Comparison of ENCODE assay signal across 8 cellular contexts in the genomic region with DNA sequence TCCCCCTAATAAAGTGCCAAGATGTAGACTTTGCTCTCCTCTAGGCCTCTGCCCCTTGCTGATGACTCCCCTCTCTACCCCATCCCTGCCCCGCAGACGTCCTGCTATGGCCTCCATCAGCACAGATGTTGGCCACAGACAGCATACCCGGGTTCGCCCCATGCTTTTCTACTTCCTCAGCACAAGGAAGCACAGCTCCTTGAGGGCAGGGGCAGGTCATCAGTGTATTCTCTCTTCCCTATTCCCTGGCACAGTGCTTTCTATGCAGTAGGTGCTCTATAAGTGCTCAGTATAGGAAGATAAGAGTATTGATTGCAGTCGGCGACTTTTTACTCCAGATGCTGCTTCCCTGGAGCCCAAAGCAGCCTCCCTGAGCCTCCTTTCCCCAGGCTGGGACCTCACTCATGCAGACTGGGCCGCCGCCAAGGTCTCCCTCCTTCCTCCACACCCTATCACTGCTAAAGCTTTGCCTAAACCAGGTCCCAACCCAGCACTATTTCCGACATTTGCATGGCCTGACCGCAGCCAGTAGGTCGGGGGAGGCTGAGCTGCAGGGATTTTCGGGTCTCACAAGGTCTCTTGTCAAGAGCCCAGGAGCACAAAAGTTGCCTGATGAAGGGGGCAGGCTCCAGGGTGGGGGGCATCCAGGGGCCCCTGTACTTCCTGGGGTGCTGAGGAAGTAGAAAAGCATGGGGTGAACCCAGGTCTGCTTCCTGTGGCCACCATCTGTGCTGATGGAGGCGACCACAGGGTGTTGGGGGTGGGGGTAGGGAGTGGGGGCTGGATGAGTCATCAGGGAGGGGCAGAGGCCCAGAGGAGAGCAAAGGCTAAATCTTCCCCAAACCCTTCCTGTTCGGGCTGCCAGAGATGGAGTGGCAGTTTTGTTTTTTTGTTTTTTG. TPM values are rescaled to one million over a fixed set of nuclear protein-coding genes. Genes with fewer than 3 reads are reported as not detected.
DNase-seq lines count a peak whose midpoint lies in the region; ATAC-seq and TF ChIP-seq lines count a peak whose summit lies in the region.

No MANE protein-coding gene starts in this region.

- H3K27me3 Mint-ChIP-seq in activated CD4-positive, alpha-beta T cell treated with anti-CD3 and anti-CD28 coated beads, Interleukin-2, amount 10 ng/mL, durations not matched to agents 7 days and 5 days, result peaks cover 3% of the 10 kb centered on the region

- H3K27ac Mint-ChIP-seq in activated CD4-positive, alpha-beta T cell treated with anti-CD3 and anti-CD28 coated beads, Interleukin-2, amount 10 ng/mL, durations not matched to agents 7 days and 5 days, result peak overlapping the region; percentile 97

- ATAC-seq in GM21717 (IDR thresholded peaks at IDR 0.05; ENCODE audit: unreplicated experiment), result peak; percentile 74

- CTCF ChIA-PET in activated CD4-positive, alpha-beta T cell treated with anti-CD3 and anti-CD28 coated beads, Interleukin-2, amount 10 ng/mL, durations not matched to agents 7 days and 5 days (lab: Charles Lee), result interaction anchor here (0.9 to 2.0 kb wide), 8 partner anchors 11 to 75 kb away, joined by 3 to 12 read pairs (median 4); a partner anchor contains a TSS

- no peak for TF ChIP-seq CTCF in fibroblast of villous mesenchyme (IDR thresholded peaks at IDR 0.05; ENCODE audit: insufficient read depth, low read depth, low read length)

- peaks cover 9% of the 10 kb centered on the region for H3K9me3 Mint-ChIP-seq in activated CD4-positive, alpha-beta T cell treated with anti-CD3 and anti-CD28 coated beads, Interleukin-2, amount 10 ng/mL, durations not matched to agents 7 days and 5 days

- no peak overlapping the region for H3K4me3 ChIP-seq in fibroblast of villous mesenchyme (ENCODE audit: low read depth, low read length)

- POLR2A ChIA-PET in activated CD4-positive, alpha-beta T cell treated with anti-CD3 and anti-CD28 coated beads, Interleukin-2, amount 10 ng/mL, durations not matched to agents 7 days and 5 days (lab: Charles Lee), result no interaction called here

- H3K4me3 Mint-ChIP-seq in activated CD4-positive, alpha-beta T cell treated with anti-CD3 and anti-CD28 coated beads, Interleukin-2, amount 10 ng/mL, durations not matched to agents 7 days and 5 days, result peak overlapping the region; percentile 60

- peaks cover 74% of the 10 kb centered on the region for H3K4me1 Mint-ChIP-seq in activated CD4-positive, alpha-beta T cell treated with anti-CD3 and anti-CD28 coated beads, Interleukin-2, amount 10 ng/mL, durations not matched to agents 7 days and 5 days

- peaks cover 16% of the 10 kb centered on the region for H3K36me3 Mint-ChIP-seq in activated CD4-positive, alpha-beta T cell treated with anti-CD3 and anti-CD28 coated beads, Interleukin-2, amount 10 ng/mL, durations not matched to agents 7 days and 5 days (ENCODE audit: low read depth)

- DNase-seq in GM03348 (ENCODE audit: low spot score) (peak; percentile 44), KBM-7 (peak; percentile 95), fibroblast of villous mesenchyme (ENCODE audit: low read depth) (peak; percentile 59), GOT3 (lab: John Stamatoyannopoulos, UW) (no peak), SHP77 (lab: John Stamatoyannopoulos, UW) (no peak)
- peak; percentile 88 for DNase-seq in activated CD4-positive, alpha-beta T cell treated with anti-CD3 and anti-CD28 coated beads, Interleukin-2, amount 10 ng/mL, durations not matched to agents 7 days and 5 days
- DNase-seq in stimulated activated CD8-positive, alpha-beta memory T cell treated with anti-CD3 and anti-CD28 coated beads, Interleukin-15, amount 100 ng/mL, for 48 hours (ENCODE audit: low read depth in 2 of 2), result peak; percentile 59 to 61

- in situ Hi-C loops in KBM-7 (cut with MboI; ENCODE audit: low pct_unique_long_range_greater_than_20kb, low sequenced_read_pairs), result no loop called here

RNA-seq across cellular contexts. Expression of a gene that starts 8.0 kb away (rescaled TPM):
- total RNA-seq in activated CD4-positive, alpha-beta T cell treated with anti-CD3 and anti-CD28 coated beads, Interleukin-2, amount 10 ng/mL, durations not matched to agents 7 days and 5 days, result under 1 TPM in 1 of 2 experiments, not detected in 1; 0.17 TPM
- under 0.01 TPM in 2 replicates for total RNA-seq in fibroblast of villous mesenchyme

RNA-seq across cellular contexts. Expression of a gene that starts 12.3 kb away (rescaled TPM):
- total RNA-seq in activated CD4-positive, alpha-beta T cell treated with anti-CD3 and anti-CD28 coated beads, Interleukin-2, amount 10 ng/mL, durations not matched to agents 7 days and 5 days, result under 1 TPM; 0.12 to 0.21 TPM
- not detected in 2 replicates for total RNA-seq in fibroblast of villous mesenchyme

RNA-seq across cellular contexts. Expression of a gene that starts 18.8 kb away (rescaled TPM):
- 100 to 1,000 TPM in 1 of 2 experiments, 10 to 100 TPM in 1; 89.6 to 109 TPM for total RNA-seq in activated CD4-positive, alpha-beta T cell treated with anti-CD3 and anti-CD28 coated beads, Interleukin-2, amount 10 ng/mL, durations not matched to agents 7 days and 5 days
- total RNA-seq in fibroblast of villous mesenchyme, result 19.6 and 32.4 TPM in 2 replicates

RNA-seq across cellular contexts. Expression of a gene that starts 22.5 kb away (rescaled TPM):
- 1 to 10 TPM; 1.1 to 1.6 TPM for total RNA-seq in activated CD4-positive, alpha-beta T cell treated with anti-CD3 and anti-CD28 coated beads, Interleukin-2, amount 10 ng/mL, durations not matched to agents 7 days and 5 days
- under 0.01 TPM in 2 replicates for total RNA-seq in fibroblast of villous mesenchyme

Comparison
In these comparisons a context has a peak if more than half of its experiments do, and no peak if none do; other contexts are left out.
1. DNase-seq: peak in GM03348 (single experiment), KBM-7 (single experiment), activated CD4-positive, alpha-beta T cell treated with anti-CD3 and anti-CD28 coated beads, Interleukin-2, amount 10 ng/mL, durations not matched to agents 7 days and 5 days (single experiment), fibroblast of villous mesenchyme (single experiment) and stimulated activated CD8-positive, alpha-beta memory T cell treated with anti-CD3 and anti-CD28 coated beads, Interleukin-15, amount 100 ng/mL, for 48 hours (2 of 2); none in GOT3 (single experiment) and SHP77 (0 of 2).